16 cellular contexts compared by ENCODE assay signal in genomic region chr15:77327168-77327567, GRCh38.
A peak's percentile ranks its signal among the peaks of the same experiment; 100 is the strongest.
DNase-seq lines count a peak whose midpoint lies in the region; FAIRE-seq and TF ChIP-seq lines count a peak whose summit lies in the region.
"Had no signal": no experiment of that assay in that cellular context is flagged by ENCODE, and none has a peak within 500 bp of the region (broad histone marks: within the 10 kb centered on the region; RNA-seq: fewer than 3 reads in every experiment).

No MANE protein-coding gene starts in this region.

- H3K4me3 ChIP-seq in kidney (ENCODE audit: low read length in 2 of 2) = no peak overlapping the region

- FAIRE-seq in G401.6 (lab: Jason Lieb, UNC) (peak; percentile 51), kidney (lab: Jason Lieb, UNC) (peak; percentile 61)
- FAIRE-seq: GM12891 had no signal

- no peaks in the 10 kb centered on the region for H3K36me3 ChIP-seq in kidney (ENCODE audit: control insufficient read depth in 1 of 2, insufficient read depth in 2 of 2, low read length in 2 of 2)

- peak overlapping the region; percentile 83 for H3K27ac Mint-ChIP-seq in chondrocyte (ENCODE audit: unreplicated experiment)
- H3K27ac Mint-ChIP-seq: B cell; CD4-positive, alpha-beta T cell had no signal

- intact Hi-C loops in kidney (cut with DNase I) = no loop called here

- H3K27me3 Mint-ChIP-seq in chondrocyte (ENCODE audit: low read depth) = no peaks in the 10 kb centered on the region
- H3K27me3 Mint-ChIP-seq: B cell; CD4-positive, alpha-beta T cell had no signal

- H3K36me3 Mint-ChIP-seq in chondrocyte (ENCODE audit: low read depth) = no peaks in the 10 kb centered on the region

- no peaks in the 10 kb centered on the region for H3K9me3 ChIP-seq in kidney (ENCODE audit: control insufficient read depth in 1 of 2, low read length in 2 of 2)

- H3K4me1 Mint-ChIP-seq in chondrocyte (ENCODE audit: low read depth) = peaks cover 44% of the 10 kb centered on the region

- H3K9me3 Mint-ChIP-seq in chondrocyte (ENCODE audit: low read depth) = peaks cover 4% of the 10 kb centered on the region
- H3K9me3 Mint-ChIP-seq: CD4-positive, alpha-beta T cell had no signal

- no peak for TF ChIP-seq CTCF in chondrocyte (IDR thresholded peaks at IDR 0.05)
- TF ChIP-seq CTCF in kidney (IDR thresholded peaks at IDR 0.05; ENCODE audit: borderline replicate concordance, extremely low read depth, insufficient read depth) = no peak

- H3K4me1 ChIP-seq in kidney (ENCODE audit: control insufficient read depth in 1 of 2, insufficient read depth in 1 of 2, low read depth in 1 of 2, low read length in 2 of 2) = no peaks in the 10 kb centered on the region

- DNase-seq in chondrocyte (ENCODE audit: low spot score) = no peak
- no peak for DNase-seq in kidney
- DNase-seq in renal cortical epithelial cell (ENCODE audit: low read depth) = peak; percentile 21
- no peak for DNase-seq in NCI-H1930 (lab: John Stamatoyannopoulos, UW)
- DNase-seq in NCI-H128 (lab: John Stamatoyannopoulos, UW; ENCODE audit: unreplicated experiment) = no peak
- no peak for DNase-seq in stimulated activated CD4-positive, alpha-beta T cell treated with anti-CD3 and anti-CD28 coated beads, Interleukin-4, amount 100 ng/mL, for 1 hour
- DNase-seq in activated naive CD4-positive, alpha-beta T cell treated with Interleukin-2 at 50 U/mL for 16 hours = no peak
- DNase-seq: C1 segment of cervical spinal cord; Calu3; CD4-positive, alpha-beta T cell; DMS 273 treated with DMSO at 0.1 percent for 48 hours; GOT3; H9 had no signal

- H3K9ac ChIP-seq in kidney (ENCODE audit: low read length in 2 of 2) = no peak overlapping the region

- H3K27ac ChIP-seq in kidney (ENCODE audit: low read depth in 2 of 2, low read length in 2 of 2) = no peak overlapping the region

- no peak overlapping the region for H3K4me3 Mint-ChIP-seq in chondrocyte (ENCODE audit: unreplicated experiment)
- H3K4me3 Mint-ChIP-seq: B cell; CD4-positive, alpha-beta T cell; H9 had no signal
